ENCODE assay signal across 1 cellular context in the genomic region with DNA sequence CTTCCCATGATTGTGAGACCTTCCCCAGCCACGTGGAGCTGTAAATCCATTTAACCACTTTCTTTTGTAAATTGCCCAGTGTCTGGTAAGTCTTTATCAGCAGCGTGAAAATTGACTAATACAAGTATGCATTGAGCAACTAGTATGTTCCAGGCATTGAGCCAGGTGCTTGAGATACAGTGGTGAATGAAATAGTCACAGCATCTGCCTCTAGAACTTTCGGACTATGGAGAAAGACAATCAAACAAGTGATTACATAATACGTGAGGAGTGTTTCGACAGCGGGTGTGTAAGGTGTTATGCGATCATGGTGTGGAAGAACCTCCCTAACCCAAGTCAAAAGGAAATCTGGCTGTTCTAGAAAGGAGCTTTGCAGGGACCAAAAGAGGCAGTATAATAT.
TF ChIP-seq lines count a peak whose summit lies in the region.

No MANE protein-coding gene starts in this region.

TF ChIP-seq in liver, 16 proteins besides CTCF, POLR2A, EP300 and RAD21:
- TF ChIP-seq, protein P1, sequence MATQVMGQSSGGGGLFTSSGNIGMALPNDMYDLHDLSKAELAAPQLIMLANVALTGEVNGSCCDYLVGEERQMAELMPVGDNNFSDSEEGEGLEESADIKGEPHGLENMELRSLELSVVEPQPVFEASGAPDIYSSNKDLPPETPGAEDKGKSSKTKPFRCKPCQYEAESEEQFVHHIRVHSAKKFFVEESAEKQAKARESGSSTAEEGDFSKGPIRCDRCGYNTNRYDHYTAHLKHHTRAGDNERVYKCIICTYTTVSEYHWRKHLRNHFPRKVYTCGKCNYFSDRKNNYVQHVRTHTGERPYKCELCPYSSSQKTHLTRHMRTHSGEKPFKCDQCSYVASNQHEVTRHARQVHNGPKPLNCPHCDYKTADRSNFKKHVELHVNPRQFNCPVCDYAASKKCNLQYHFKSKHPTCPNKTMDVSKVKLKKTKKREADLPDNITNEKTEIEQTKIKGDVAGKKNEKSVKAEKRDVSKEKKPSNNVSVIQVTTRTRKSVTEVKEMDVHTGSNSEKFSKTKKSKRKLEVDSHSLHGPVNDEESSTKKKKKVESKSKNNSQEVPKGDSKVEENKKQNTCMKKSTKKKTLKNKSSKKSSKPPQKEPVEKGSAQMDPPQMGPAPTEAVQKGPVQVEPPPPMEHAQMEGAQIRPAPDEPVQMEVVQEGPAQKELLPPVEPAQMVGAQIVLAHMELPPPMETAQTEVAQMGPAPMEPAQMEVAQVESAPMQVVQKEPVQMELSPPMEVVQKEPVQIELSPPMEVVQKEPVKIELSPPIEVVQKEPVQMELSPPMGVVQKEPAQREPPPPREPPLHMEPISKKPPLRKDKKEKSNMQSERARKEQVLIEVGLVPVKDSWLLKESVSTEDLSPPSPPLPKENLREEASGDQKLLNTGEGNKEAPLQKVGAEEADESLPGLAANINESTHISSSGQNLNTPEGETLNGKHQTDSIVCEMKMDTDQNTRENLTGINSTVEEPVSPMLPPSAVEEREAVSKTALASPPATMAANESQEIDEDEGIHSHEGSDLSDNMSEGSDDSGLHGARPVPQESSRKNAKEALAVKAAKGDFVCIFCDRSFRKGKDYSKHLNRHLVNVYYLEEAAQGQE (IDR thresholded peaks at IDR 0.05): no peak
- TF ChIP-seq EGR1 (IDR thresholded peaks at IDR 0.05; ENCODE audit: low read depth in 2 of 2): no peak
- peak; percentile 34 for TF ChIP-seq FOXA2 (IDR thresholded peaks at IDR 0.05)
- TF ChIP-seq JUND (IDR thresholded peaks at IDR 0.05): peak; percentile 24 to 73
- TF ChIP-seq NR2F2 (IDR thresholded peaks at IDR 0.05): no peak
- peak; percentile 43 for TF ChIP-seq HNF4G (IDR thresholded peaks at IDR 0.05)
- TF ChIP-seq, protein P2, sequence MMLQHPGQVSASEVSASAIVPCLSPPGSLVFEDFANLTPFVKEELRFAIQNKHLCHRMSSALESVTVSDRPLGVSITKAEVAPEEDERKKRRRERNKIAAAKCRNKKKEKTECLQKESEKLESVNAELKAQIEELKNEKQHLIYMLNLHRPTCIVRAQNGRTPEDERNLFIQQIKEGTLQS (IDR thresholded peaks at IDR 0.05): no peak
- no peak for TF ChIP-seq FOXA1 (IDR thresholded peaks at IDR 0.05)
- TF ChIP-seq SP1 (IDR thresholded peaks at IDR 0.05): no peak
- no peak for TF ChIP-seq GABPA (IDR thresholded peaks at IDR 0.05 in 1 of 2, conservative IDR thresholded peaks at IDR 0.05 in 1 of 2)
- TF ChIP-seq HNF4A (conservative IDR thresholded peaks at IDR 0.05): peak; percentile 54 to 82
- no peak for TF ChIP-seq YY1 (IDR thresholded peaks at IDR 0.05)
- TF ChIP-seq RXRA (IDR thresholded peaks at IDR 0.05): peak; percentile 37 to 49
- TF ChIP-seq, protein P3, sequence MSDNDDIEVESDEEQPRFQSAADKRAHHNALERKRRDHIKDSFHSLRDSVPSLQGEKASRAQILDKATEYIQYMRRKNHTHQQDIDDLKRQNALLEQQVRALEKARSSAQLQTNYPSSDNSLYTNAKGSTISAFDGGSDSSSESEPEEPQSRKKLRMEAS (IDR thresholded peaks at IDR 0.05): peak; percentile 44
- TF ChIP-seq TAF1 (conservative IDR thresholded peaks at IDR 0.05): no peak
- TF ChIP-seq, protein P4, sequence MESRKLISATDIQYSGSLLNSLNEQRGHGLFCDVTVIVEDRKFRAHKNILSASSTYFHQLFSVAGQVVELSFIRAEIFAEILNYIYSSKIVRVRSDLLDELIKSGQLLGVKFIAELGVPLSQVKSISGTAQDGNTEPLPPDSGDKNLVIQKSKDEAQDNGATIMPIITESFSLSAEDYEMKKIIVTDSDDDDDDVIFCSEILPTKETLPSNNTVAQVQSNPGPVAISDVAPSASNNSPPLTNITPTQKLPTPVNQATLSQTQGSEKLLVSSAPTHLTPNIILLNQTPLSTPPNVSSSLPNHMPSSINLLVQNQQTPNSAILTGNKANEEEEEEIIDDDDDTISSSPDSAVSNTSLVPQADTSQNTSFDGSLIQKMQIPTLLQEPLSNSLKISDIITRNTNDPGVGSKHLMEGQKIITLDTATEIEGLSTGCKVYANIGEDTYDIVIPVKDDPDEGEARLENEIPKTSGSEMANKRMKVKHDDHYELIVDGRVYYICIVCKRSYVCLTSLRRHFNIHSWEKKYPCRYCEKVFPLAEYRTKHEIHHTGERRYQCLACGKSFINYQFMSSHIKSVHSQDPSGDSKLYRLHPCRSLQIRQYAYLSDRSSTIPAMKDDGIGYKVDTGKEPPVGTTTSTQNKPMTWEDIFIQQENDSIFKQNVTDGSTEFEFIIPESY (IDR thresholded peaks at IDR 0.05): peak; percentile 34
